In the genomic region with DNA sequence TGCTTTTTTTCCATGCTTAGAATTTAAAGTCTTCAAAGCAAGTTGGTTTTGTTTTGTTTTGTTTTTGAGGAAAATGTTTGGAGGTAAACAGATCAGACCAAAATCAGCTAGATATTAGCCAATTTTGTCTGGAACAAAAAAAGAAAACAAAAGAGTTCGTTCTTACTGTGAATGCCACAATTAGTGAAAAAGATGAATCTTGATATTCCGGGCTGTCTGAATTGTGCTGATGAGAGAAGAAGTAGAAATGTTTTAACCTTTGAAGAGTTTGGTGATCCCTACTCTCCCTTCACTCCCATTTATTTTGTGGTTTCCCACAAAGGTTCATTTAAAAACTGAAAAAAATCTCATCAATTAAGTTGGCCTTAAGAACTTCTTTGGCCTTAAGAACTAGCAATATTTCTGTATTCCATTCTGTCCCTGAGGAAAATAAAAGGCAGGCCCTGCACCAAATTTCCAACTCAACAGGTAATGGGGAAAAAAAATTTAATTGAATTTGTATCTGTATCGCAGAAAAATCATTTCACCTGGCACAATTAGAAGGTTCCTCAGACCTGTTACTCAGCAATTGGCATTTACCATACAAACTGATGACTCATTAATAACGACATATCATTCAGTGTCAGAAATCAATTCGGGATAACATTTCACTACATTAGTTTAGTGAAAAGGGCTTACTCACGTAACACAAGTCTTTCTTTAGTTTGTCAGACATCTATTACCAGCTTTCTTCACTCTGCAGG, we compare ENCODE assay signal across 8 cellular contexts. TPM values are rescaled to one million over a fixed set of nuclear protein-coding genes. Genes with fewer than 3 reads are reported as not detected.
A peak's percentile ranks its signal among the peaks of the same experiment; 100 is the strongest.
DNase-seq lines count a peak whose midpoint lies in the region; ATAC-seq and TF ChIP-seq lines count a peak whose summit lies in the region.

No MANE protein-coding gene starts in this region.

- no peaks in the 10 kb centered on the region for H3K9me3 Mint-ChIP-seq in activated B cell treated with CpG ODN at 0.5 μM for 24 hours

- peak in 2 of 4 donors; percentile 0 to 13 for ATAC-seq in heart left ventricle
- no peak for ATAC-seq in Right ventricle myocardium inferior
- ATAC-seq in activated B cell treated with CpG ODN at 0.5 μM for 24 hours (ENCODE audit: low read depth): no peak
- ATAC-seq in HG03469 (IDR thresholded peaks at IDR 0.05; ENCODE audit: unreplicated experiment): no peak

- no peak for TF ChIP-seq EP300 in stomach (IDR thresholded peaks at IDR 0.05)

- no peaks in the 10 kb centered on the region for H3K27me3 Mint-ChIP-seq in activated B cell treated with CpG ODN at 0.5 μM for 24 hours

- WGBS in heart left ventricle, 4 donors: 33 to 52% (median 44%) methylated on average over 6 of the region's 6 CpGs
- WGBS in stomach, 5 donors: 28 to 36% (median 33%) methylated on average over 6 of the region's 6 CpGs

- H3K36me3 ChIP-seq in heart left ventricle (peaks cover 0 to 3% (median 0%) of the 10 kb centered on the region in 9 donors), iPS-18a (ENCODE audit: control insufficient read depth, low read depth, low read length) (no peaks in the 10 kb centered on the region), stomach (no peaks in the 10 kb centered on the region)

- peak overlapping the region; percentile 97 for H3K27ac Mint-ChIP-seq in activated B cell treated with CpG ODN at 0.5 μM for 24 hours

- H3K27ac ChIP-seq in heart left ventricle (peak overlapping the region in 11 of 12 donors; percentile 41 to 95 (median 90)), iPS-18a (ENCODE audit: low read length) (no peak overlapping the region), stomach (peak overlapping the region in 4 of 5 donors; percentile 87 to 95 (median 90))

- TF ChIP-seq CTCF in heart left ventricle (IDR thresholded peaks at IDR 0.05) (no peak), activated B cell treated with CpG ODN at 0.5 μM for 24 hours (IDR thresholded peaks at IDR 0.05) (no peak), stomach (IDR thresholded peaks at IDR 0.05) (no peak)

- no peak for TF ChIP-seq POLR2A in heart left ventricle (IDR thresholded peaks at IDR 0.05)
- no peak for TF ChIP-seq POLR2A in stomach (IDR thresholded peaks at IDR 0.05)

- H3K4me1 ChIP-seq in heart left ventricle (peaks cover 2 to 33% (median 18%) of the 10 kb centered on the region in 12 donors), iPS-18a (ENCODE audit: control insufficient read depth, low read depth, low read length) (peaks cover 4% of the 10 kb centered on the region), stomach (peaks cover 13 to 29% (median 18%) of the 10 kb centered on the region in 4 donors)

- H3K9ac ChIP-seq in iPS-18a (ENCODE audit: low read length): no peak overlapping the region

- peak overlapping the region; percentile 94 for H3K4me3 Mint-ChIP-seq in activated B cell treated with CpG ODN at 0.5 μM for 24 hours

- H3K9me3 ChIP-seq in heart left ventricle (peaks cover 0 to 9% (median 0%) of the 10 kb centered on the region in 12 donors), iPS-18a (ENCODE audit: control insufficient read depth, low read depth, low read length) (no peaks in the 10 kb centered on the region), stomach (no peaks in the 10 kb centered on the region)

- peaks cover 4% of the 10 kb centered on the region for H3K36me3 Mint-ChIP-seq in activated B cell treated with CpG ODN at 0.5 μM for 24 hours (ENCODE audit: low read depth)

- POLR2A ChIA-PET in activated B cell treated with CpG ODN at 0.5 μM for 24 hours (lab: Charles Lee): interaction anchor here (0.6 to 3.6 kb wide), 9 partner anchors 15 to 958 kb away, joined by 3 to 37 read pairs (median 10); partner anchors contain the start of genes BBS10, GLIPR1 and KRR1

- peak overlapping the region; percentile 32 to 78 (median 69) for H3K4me3 ChIP-seq in heart left ventricle
- H3K4me3 ChIP-seq in iPS-18a (ENCODE audit: low read length): peak overlapping the region; percentile 33
- peak overlapping the region; percentile 47 to 60 (median 58) for H3K4me3 ChIP-seq in stomach

- DNase-seq in heart left ventricle: no peak
- no peak for DNase-seq in Right ventricle myocardium inferior (ENCODE audit: missing footprints)
- DNase-seq in activated B cell treated with CpG ODN at 0.5 μM for 24 hours: no peak
- DNase-seq in stomach: no peak
- no peak for DNase-seq in iPS-NIHi11 (ENCODE audit: low spot score)
- no peak for DNase-seq in DMS79 (lab: John Stamatoyannopoulos, UW)

- H3K4me1 Mint-ChIP-seq in activated B cell treated with CpG ODN at 0.5 μM for 24 hours: peaks cover 38% of the 10 kb centered on the region

- intact Hi-C loops in heart left ventricle (cut with DNase I): loop anchor here in 9 of 10 donors (2.0 to 10.0 kb wide), 10 partner anchors 56 to 694 kb away; partner anchors contain the start of genes GLIPR1 (in 4 of the 9), NAP1L1 (in 3 of the 9), CAPS2 (in 2 of the 9) and GLIPR1L1 (in 2 of the 9)
- intact Hi-C loops in Right ventricle myocardium inferior (cut with DNase I): loop anchor here (5.0 to 10.0 kb wide), 2 partner anchors 122 to 684 kb away; partner anchors contain the start of gene KRR1
- intact Hi-C loops in activated B cell treated with CpG ODN at 0.5 μM for 24 hours (cut with micrococcal nuclease): loop anchor here (2.0 to 10.0 kb wide), 4 partner anchors 47 to 1674 kb away; partner anchors contain the start of genes E2F7 and OSBPL8
- intact Hi-C loops in stomach (cut with DNase I; ENCODE audit: low total_unique reads): no loop called here

- no peaks in the 10 kb centered on the region for H3K27me3 ChIP-seq in heart left ventricle
- no peaks in the 10 kb centered on the region for H3K27me3 ChIP-seq in iPS-18a (ENCODE audit: control insufficient read depth, insufficient read depth, low read length)
- no peaks in the 10 kb centered on the region for H3K27me3 ChIP-seq in stomach

- CTCF ChIA-PET in activated B cell treated with CpG ODN at 0.5 μM for 24 hours (lab: Charles Lee): interaction anchor here (0.9 to 3.3 kb wide), 10 partner anchors 17 to 1164 kb away, joined by 3 to 32 read pairs (median 6); partner anchors contain the start of gene GLIPR1L1

RNA-seq across cellular contexts. Expression of gene GLIPR1L2, which starts 0.6 kb away (rescaled TPM):
- total RNA-seq in heart left ventricle (1 to 10 TPM in 7 of 9 donors, under 1 TPM in 2; 0.71 to 4.4 (median 1.7) TPM), Right ventricle myocardium inferior (1.4 TPM), activated B cell treated with CpG ODN at 0.5 μM for 24 hours (0.20 TPM in 1 of 2 replicates, not detected in the other), stomach (not detected)
- polyA plus RNA-seq in heart left ventricle (1 to 10 TPM; 1.2 TPM), stomach (under 1 TPM; 0.46 to 0.93 (median 0.78) TPM)

RNA-seq across cellular contexts. Expression of gene GLIPR1L1, which starts 55.9 kb away (rescaled TPM):
- total RNA-seq in heart left ventricle (not detected), Right ventricle myocardium inferior (not detected), activated B cell treated with CpG ODN at 0.5 μM for 24 hours (not detected in 2 replicates), stomach (not detected)
- polyA plus RNA-seq in heart left ventricle (not detected), stomach (not detected)
